ENCODE assay signal across 8 cellular contexts in genomic region chr22:29780781-29781676, GRCh38. TPM values are rescaled to one million over a fixed set of nuclear protein-coding genes. Genes with fewer than 3 reads are reported as not detected.
DNase-seq lines count a peak whose midpoint lies in the region; ATAC-seq and TF ChIP-seq lines count a peak whose summit lies in the region.

No MANE protein-coding gene starts in this region.

- H2AFZ ChIP-seq in smooth muscle cell (ENCODE audit: low read depth): peak overlapping the region; percentile 79

- TF ChIP-seq CTCF in body of pancreas (IDR thresholded peaks at IDR 0.05): no peak
- TF ChIP-seq CTCF in smooth muscle cell (IDR thresholded peaks at IDR 0.05; ENCODE audit: borderline replicate concordance, insufficient read depth, poor library complexity, severe bottlenecking): no peak

- H3K36me3 ChIP-seq in body of pancreas (replicated peaks in 1 of 2; ENCODE audit: insufficient read depth in 1 of 2, low read depth in 2 of 2): no peaks in the 10 kb centered on the region
- no peaks in the 10 kb centered on the region for H3K36me3 ChIP-seq in smooth muscle cell (ENCODE audit: low read depth)

- TF ChIP-seq POLR2A in body of pancreas (IDR thresholded peaks at IDR 0.05): no peak

- H3K4me1 ChIP-seq in body of pancreas (peaks cover 79% of the 10 kb centered on the region), smooth muscle cell (ENCODE audit: low read depth) (peaks cover 14% of the 10 kb centered on the region)

- WGBS in body of pancreas, 2 donors: 49 to 64% methylated on average over 8 of the region's 8 CpGs
- WGBS in smooth muscle cell (ENCODE audit: low lambda C conversion rate): 15% methylated on average over 8 of the region's 8 CpGs

- H3K4me3 ChIP-seq in body of pancreas: no peak overlapping the region
- H3K4me3 ChIP-seq in smooth muscle cell: no peak overlapping the region

- no peaks in the 10 kb centered on the region for H3F3A ChIP-seq in smooth muscle cell (ENCODE audit: low read depth)

- H4K20me1 ChIP-seq in smooth muscle cell (ENCODE audit: low read depth): no peaks in the 10 kb centered on the region

- H3K27me3 ChIP-seq in body of pancreas (no peaks in the 10 kb centered on the region), smooth muscle cell (ENCODE audit: low read depth) (no peaks in the 10 kb centered on the region)

- H3K27ac ChIP-seq in body of pancreas (peak overlapping the region; percentile 23 to 91 (median 90)), smooth muscle cell (ENCODE audit: low read depth) (peak overlapping the region; percentile 91)

- intact Hi-C loops in body of pancreas (cut with DNase I): no loop called here

- H3K9ac ChIP-seq in smooth muscle cell (ENCODE audit: low read depth): peak overlapping the region; percentile 56

- H3K9me3 ChIP-seq in body of pancreas (no peaks in the 10 kb centered on the region), smooth muscle cell (replicated peaks; ENCODE audit: low read depth) (no peaks in the 10 kb centered on the region)

- peak; percentile 79 for DNase-seq in HPDE6-E6E7 (ENCODE audit: extremely low spot score)
- peak in 1 of 4 donors; percentile 43 for DNase-seq in body of pancreas
- DNase-seq in inferior parietal cortex (ENCODE audit: extremely low spot score): peak; percentile 66
- DNase-seq in smooth muscle cell (lab: John Stamatoyannopoulos, UW; ENCODE audit: unreplicated experiment): no peak
- no peak for DNase-seq in SKM-1 (lab: John Stamatoyannopoulos, UW; ENCODE audit: unreplicated experiment)
- DNase-seq in activated CD4-positive, alpha-beta T cell treated with anti-CD3 and anti-CD28 coated beads for 48 hours: no peak
- no peak for DNase-seq in activated CD8-positive, alpha-beta memory T cell treated with anti-CD3 and anti-CD28 coated beads for 24 hours

- peak overlapping the region; percentile 50 for H3K4me2 ChIP-seq in smooth muscle cell

- no peak for ATAC-seq in body of pancreas
- no peak for ATAC-seq in HG03095 (IDR thresholded peaks at IDR 0.05; ENCODE audit: unreplicated experiment)

- H3K79me2 ChIP-seq in smooth muscle cell (ENCODE audit: low read depth): no peaks in the 10 kb centered on the region

RNA-seq across cellular contexts. Expression of gene UQCR10, which starts 13.9 kb away (rescaled TPM):
- total RNA-seq in body of pancreas (10 to 100 TPM; 21.0 to 27.4 TPM), smooth muscle cell (72.3 and 102 TPM in 2 replicates)
- 296 and 326 TPM in 2 replicates for polyA plus RNA-seq in smooth muscle cell

RNA-seq across cellular contexts. Expression of gene ZMAT5, which starts 14.2 kb away (rescaled TPM):
- total RNA-seq in body of pancreas (1 to 10 TPM; 9.1 to 9.9 TPM), smooth muscle cell (22.7 and 26.0 TPM in 2 replicates)
- polyA plus RNA-seq in smooth muscle cell: 57.0 and 57.8 TPM in 2 replicates

RNA-seq across cellular contexts. Expression of gene ASCC2, which starts 57.0 kb away (rescaled TPM):
- total RNA-seq in body of pancreas (10 to 100 TPM; 34.3 to 42.0 TPM), smooth muscle cell (27.8 and 32.1 TPM in 2 replicates)
- 58.9 and 81.0 TPM in 2 replicates for polyA plus RNA-seq in smooth muscle cell

Comparison
In these comparisons a context has a peak if more than half of its experiments do, and no peak if none do; other contexts are left out.
1. DNase-seq: peak in HPDE6-E6E7 (single experiment) and inferior parietal cortex (single experiment); none in smooth muscle cell (single experiment), SKM-1 (single experiment), activated CD4-positive, alpha-beta T cell treated with anti-CD3 and anti-CD28 coated beads for 48 hours (single experiment) and activated CD8-positive, alpha-beta memory T cell treated with anti-CD3 and anti-CD28 coated beads for 24 hours (single experiment).